In the genomic region with DNA sequence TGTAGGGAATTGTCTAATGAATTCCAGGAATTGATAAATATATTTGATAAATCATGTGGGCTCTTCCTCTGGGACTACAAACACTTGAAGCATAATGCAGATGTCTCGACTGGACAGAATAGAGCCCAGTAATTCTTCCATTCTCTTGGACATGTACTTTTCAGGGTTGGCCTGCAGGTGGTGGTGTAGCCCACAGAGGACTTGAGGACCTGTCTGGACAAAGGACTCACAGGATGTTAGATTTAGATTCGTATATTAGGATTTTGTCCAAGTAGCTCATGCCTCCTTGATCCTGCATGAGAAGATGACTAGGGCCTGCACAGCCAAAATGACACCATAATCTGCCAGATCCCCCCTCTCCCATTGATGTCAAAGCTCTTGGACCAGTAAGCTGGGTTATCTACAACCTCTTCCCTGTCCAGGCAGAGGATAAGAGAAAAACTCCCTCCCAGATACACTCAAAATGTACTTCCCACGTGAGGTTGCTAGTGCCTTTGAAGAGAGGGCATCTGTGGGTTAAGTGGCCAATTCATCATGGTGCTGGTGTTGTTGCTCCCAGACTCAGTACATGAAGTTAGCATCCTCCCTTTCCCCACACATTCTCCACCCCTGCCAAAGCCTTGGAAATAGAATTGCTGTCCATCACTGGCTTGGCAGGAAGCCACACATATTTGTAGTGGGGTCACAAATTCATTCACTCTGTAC, we compare ENCODE assay signal across 9 cellular contexts.
DNase-seq lines count a peak whose midpoint lies in the region; ATAC-seq, FAIRE-seq and TF ChIP-seq lines count a peak whose summit lies in the region.
"Had no signal": no experiment of that assay in that cellular context is flagged by ENCODE, and none has a peak within 500 bp of the region (broad histone marks: within the 10 kb centered on the region; RNA-seq: fewer than 3 reads in every experiment).

No MANE protein-coding gene starts in this region.

- ATAC-seq in GM19395 (IDR thresholded peaks at IDR 0.05; ENCODE audit: unreplicated experiment), result peak; percentile 70
- ATAC-seq: T-helper 17 cell had no signal

- H3K4me1 ChIP-seq in KMS-11 (ENCODE audit: low read depth, poor library complexity, severe bottlenecking) (no peaks in the 10 kb centered on the region), ascending aorta (peaks cover 0 to 4% of the 10 kb centered on the region in 2 donors), small intestine (ENCODE audit: control insufficient read depth in 2 of 2, insufficient read depth in 1 of 2, low read depth in 1 of 2, low read length in 1 of 2) (peaks cover 0 to 4% of the 10 kb centered on the region in 2 donors)

- DNase-seq in COLO829 (ENCODE audit: low spot score) (peak; percentile 68), SK-N-DZ (ENCODE audit: low spot score) (peak; percentile 43), ascending aorta (ENCODE audit: low spot score in 2 of 2) (no peak), hepatic stellate cell (ENCODE audit: low spot score) (peak; percentile 17), small intestine (peak; percentile 73), mesenteric fat pad (ENCODE audit: low spot score) (no peak)

- no peaks in the 10 kb centered on the region for H3K79me2 ChIP-seq in KMS-11 (ENCODE audit: insufficient read depth, low read depth)

- no peaks in the 10 kb centered on the region for H3K27me3 ChIP-seq in KMS-11 (ENCODE audit: insufficient read depth, low read depth)
- no peaks in the 10 kb centered on the region for H3K27me3 ChIP-seq in ascending aorta
- no peaks in the 10 kb centered on the region for H3K27me3 ChIP-seq in small intestine (ENCODE audit: control insufficient read depth in 2 of 2, insufficient read depth in 2 of 2, low read length in 2 of 2)

- intact Hi-C loops in ascending aorta (cut with DNase I), result loop anchor here (5.0 kb wide), 2 partner anchors 320 to 485 kb away; no protein-coding TSS in a partner anchor

- TF ChIP-seq CTCF in KMS-11 (conservative IDR thresholded peaks at IDR 0.05; ENCODE audit: low read depth, low read length) (peak; percentile 57), ascending aorta (IDR thresholded peaks at IDR 0.05) (peak; percentile 41 to 62 (median 41))

- H3K36me3 ChIP-seq in KMS-11 (ENCODE audit: insufficient read depth) (no peaks in the 10 kb centered on the region), ascending aorta (no peaks in the 10 kb centered on the region), small intestine (ENCODE audit: control insufficient read depth in 2 of 2, insufficient read depth in 2 of 2, low read length in 2 of 2) (no peaks in the 10 kb centered on the region)

- no peak overlapping the region for H3K4me2 ChIP-seq in KMS-11

- no peak overlapping the region for H2AFZ ChIP-seq in KMS-11 (ENCODE audit: low read depth)

- H3K9me3 ChIP-seq in ascending aorta (no peaks in the 10 kb centered on the region), small intestine (ENCODE audit: control insufficient read depth, low read depth) (no peaks in the 10 kb centered on the region)

- no peak for FAIRE-seq in small intestine (lab: Jason Lieb, UNC)

- H3K4me3 ChIP-seq in KMS-11 (IDR thresholded peaks at IDR 0.05; ENCODE audit: insufficient read depth, low read depth, low read length) (no peak overlapping the region), ascending aorta (no peak overlapping the region), small intestine (ENCODE audit: low read depth in 1 of 2, low read length in 2 of 2) (no peak overlapping the region)

- 9 to 44% (median 17%) methylated on average over 3 of the region's 3 CpGs for WGBS in small intestine, 3 donors

- H3K9ac ChIP-seq in KMS-11, result no peak overlapping the region

- H3K27ac ChIP-seq in KMS-11, result no peak overlapping the region
- H3K27ac ChIP-seq in ascending aorta, result no peak overlapping the region
- H3K27ac ChIP-seq in small intestine (ENCODE audit: low read depth in 1 of 2, low read length in 1 of 2), result no peak overlapping the region

- no peaks in the 10 kb centered on the region for H4K20me1 ChIP-seq in KMS-11 (ENCODE audit: insufficient read depth)

Comparison
In these comparisons a context has a peak if more than half of its experiments do, and no peak if none do; other contexts are left out.
1. DNase-seq: peak in COLO829 (single experiment), SK-N-DZ (single experiment), hepatic stellate cell (single experiment) and small intestine (single experiment); none in ascending aorta (0 of 2) and mesenteric fat pad (single experiment).